Comparison of ENCODE assay signal across 1 cellular context in the genomic region with DNA sequence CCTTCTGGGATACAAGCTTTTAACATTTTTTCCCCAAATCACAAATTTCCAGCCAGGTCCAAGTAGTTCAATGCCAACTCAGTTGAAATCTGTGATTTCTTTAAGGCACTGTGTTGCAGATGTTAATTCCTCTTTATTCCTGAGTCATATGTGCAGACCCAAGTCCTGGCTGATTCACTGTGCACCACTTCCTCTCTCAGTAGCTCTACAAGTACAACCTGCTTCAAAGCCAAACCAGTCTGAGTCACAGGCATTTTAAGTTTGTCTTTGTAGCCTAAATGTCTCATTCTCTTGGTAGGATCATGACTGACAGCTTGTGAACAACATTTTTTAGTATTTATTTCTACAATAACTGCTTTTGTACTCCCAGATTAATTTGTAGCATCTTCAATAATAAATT.
TF ChIP-seq lines count a peak whose summit lies in the region.

No MANE protein-coding gene starts in this region.

TF ChIP-seq in HepG2, 621 proteins besides CTCF, POLR2A, EP300 and RAD21 (continued from another document):
- TF ChIP-seq MED1 (CRISPR knock-in tag; IDR thresholded peaks at IDR 0.05) (no peak), ZNF260 (CRISPR knock-in tag; IDR thresholded peaks at IDR 0.05; ENCODE audit: borderline replicate concordance, low read depth) (no peak), ZNF317 (CRISPR knock-in tag; IDR thresholded peaks at IDR 0.05) (no peak), ZNF33B (CRISPR knock-in tag; IDR thresholded peaks at IDR 0.05) (no peak), ZNF274 (CRISPR knock-in tag; IDR thresholded peaks at IDR 0.05) (no peak), DMAP1 (CRISPR knock-in tag; IDR thresholded peaks at IDR 0.05) (no peak), FOSL2 (CRISPR knock-in tag; IDR thresholded peaks at IDR 0.05) (no peak)
- TF ChIP-seq, protein P1, sequence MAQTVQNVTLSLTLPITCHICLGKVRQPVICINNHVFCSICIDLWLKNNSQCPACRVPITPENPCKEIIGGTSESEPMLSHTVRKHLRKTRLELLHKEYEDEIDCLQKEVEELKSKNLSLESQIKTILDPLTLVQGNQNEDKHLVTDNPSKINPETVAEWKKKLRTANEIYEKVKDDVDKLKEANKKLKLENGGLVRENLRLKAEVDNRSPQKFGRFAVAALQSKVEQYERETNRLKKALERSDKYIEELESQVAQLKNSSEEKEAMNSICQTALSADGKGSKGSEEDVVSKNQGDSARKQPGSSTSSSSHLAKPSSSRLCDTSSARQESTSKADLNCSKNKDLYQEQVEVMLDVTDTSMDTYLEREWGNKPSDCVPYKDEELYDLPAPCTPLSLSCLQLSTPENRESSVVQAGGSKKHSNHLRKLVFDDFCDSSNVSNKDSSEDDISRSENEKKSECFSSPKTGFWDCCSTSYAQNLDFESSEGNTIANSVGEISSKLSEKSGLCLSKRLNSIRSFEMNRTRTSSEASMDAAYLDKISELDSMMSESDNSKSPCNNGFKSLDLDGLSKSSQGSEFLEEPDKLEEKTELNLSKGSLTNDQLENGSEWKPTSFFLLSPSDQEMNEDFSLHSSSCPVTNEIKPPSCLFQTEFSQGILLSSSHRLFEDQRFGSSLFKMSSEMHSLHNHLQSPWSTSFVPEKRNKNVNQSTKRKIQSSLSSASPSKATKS (CRISPR knock-in tag; IDR thresholded peaks at IDR 0.05) = no peak
- TF ChIP-seq, protein P2, sequence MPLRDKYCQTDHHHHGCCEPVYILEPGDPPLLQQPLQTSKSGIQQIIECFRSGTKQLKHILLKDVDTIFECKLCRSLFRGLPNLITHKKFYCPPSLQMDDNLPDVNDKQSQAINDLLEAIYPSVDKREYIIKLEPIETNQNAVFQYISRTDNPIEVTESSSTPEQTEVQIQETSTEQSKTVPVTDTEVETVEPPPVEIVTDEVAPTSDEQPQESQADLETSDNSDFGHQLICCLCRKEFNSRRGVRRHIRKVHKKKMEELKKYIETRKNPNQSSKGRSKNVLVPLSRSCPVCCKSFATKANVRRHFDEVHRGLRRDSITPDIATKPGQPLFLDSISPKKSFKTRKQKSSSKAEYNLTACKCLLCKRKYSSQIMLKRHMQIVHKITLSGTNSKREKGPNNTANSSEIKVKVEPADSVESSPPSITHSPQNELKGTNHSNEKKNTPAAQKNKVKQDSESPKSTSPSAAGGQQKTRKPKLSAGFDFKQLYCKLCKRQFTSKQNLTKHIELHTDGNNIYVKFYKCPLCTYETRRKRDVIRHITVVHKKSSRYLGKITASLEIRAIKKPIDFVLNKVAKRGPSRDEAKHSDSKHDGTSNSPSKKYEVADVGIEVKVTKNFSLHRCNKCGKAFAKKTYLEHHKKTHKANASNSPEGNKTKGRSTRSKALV (CRISPR knock-in tag; IDR thresholded peaks at IDR 0.05) = no peak
- TF ChIP-seq, protein P3, sequence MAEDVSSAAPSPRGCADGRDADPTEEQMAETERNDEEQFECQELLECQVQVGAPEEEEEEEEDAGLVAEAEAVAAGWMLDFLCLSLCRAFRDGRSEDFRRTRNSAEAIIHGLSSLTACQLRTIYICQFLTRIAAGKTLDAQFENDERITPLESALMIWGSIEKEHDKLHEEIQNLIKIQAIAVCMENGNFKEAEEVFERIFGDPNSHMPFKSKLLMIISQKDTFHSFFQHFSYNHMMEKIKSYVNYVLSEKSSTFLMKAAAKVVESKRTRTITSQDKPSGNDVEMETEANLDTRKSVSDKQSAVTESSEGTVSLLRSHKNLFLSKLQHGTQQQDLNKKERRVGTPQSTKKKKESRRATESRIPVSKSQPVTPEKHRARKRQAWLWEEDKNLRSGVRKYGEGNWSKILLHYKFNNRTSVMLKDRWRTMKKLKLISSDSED (CRISPR knock-in tag; IDR thresholded peaks at IDR 0.05) = no peak
